8 cellular contexts compared by ENCODE assay signal in genomic region chr11:60130496-60130895, GRCh38. TPM values are rescaled to one million over a fixed set of nuclear protein-coding genes. Genes with fewer than 3 reads are reported as not detected.
A peak's percentile ranks its signal among the peaks of the same experiment; 100 is the strongest.
DNase-seq lines count a peak whose midpoint lies in the region; ATAC-seq and TF ChIP-seq lines count a peak whose summit lies in the region.

No MANE protein-coding gene starts in this region.

- no peaks in the 10 kb centered on the region for H3K4me1 ChIP-seq in thyroid gland

- intact Hi-C loops in thyroid gland (cut with DNase I): no loop called here

- no peaks in the 10 kb centered on the region for H3K36me3 ChIP-seq in thyroid gland

- TF ChIP-seq POLR2A in thyroid gland (IDR thresholded peaks at IDR 0.05): no peak

- no peak overlapping the region for H3K27ac Mint-ChIP-seq in stimulated activated effector memory CD8-positive, alpha-beta T cell treated with anti-CD3 and anti-CD28 coated beads, Interleukin-12 subunit alpha, Interleukin-12 subunit beta, amount 100 ng/mL, for 72 hours

- no peaks in the 10 kb centered on the region for H3K4me1 Mint-ChIP-seq in stimulated activated effector memory CD8-positive, alpha-beta T cell treated with anti-CD3 and anti-CD28 coated beads, Interleukin-12 subunit alpha, Interleukin-12 subunit beta, amount 100 ng/mL, for 72 hours

- TF ChIP-seq CTCF in thyroid gland (IDR thresholded peaks at IDR 0.05): no peak

- peak; percentile 30 for DNase-seq in Daoy (ENCODE audit: low read depth)
- DNase-seq in RPMI7951 (ENCODE audit: low read depth): peak; percentile 18
- peak; percentile 22 for DNase-seq in glomerular endothelial cell (ENCODE audit: extremely low read depth, low read depth, low spot score)
- DNase-seq in stimulated activated effector memory CD8-positive, alpha-beta T cell treated with anti-CD3 and anti-CD28 coated beads, Interleukin-12 subunit alpha, Interleukin-12 subunit beta, amount 100 ng/mL, for 72 hours (ENCODE audit: low spot score in 2 of 2): no peak
- DNase-seq in NK-92 (lab: John Stamatoyannopoulos, UW; ENCODE audit: unreplicated experiment): no peak
- DNase-seq in thyroid gland: no peak

- H3K27ac ChIP-seq in thyroid gland: no peak overlapping the region

- H3K36me3 Mint-ChIP-seq in stimulated activated effector memory CD8-positive, alpha-beta T cell treated with anti-CD3 and anti-CD28 coated beads, Interleukin-12 subunit alpha, Interleukin-12 subunit beta, amount 100 ng/mL, for 72 hours: no peaks in the 10 kb centered on the region

- no peaks in the 10 kb centered on the region for H3K27me3 ChIP-seq in thyroid gland

- H3K4me3 ChIP-seq in thyroid gland (replicated peaks in 1 of 3): no peak overlapping the region

- H3K4me3 Mint-ChIP-seq in stimulated activated effector memory CD8-positive, alpha-beta T cell treated with anti-CD3 and anti-CD28 coated beads, Interleukin-12 subunit alpha, Interleukin-12 subunit beta, amount 100 ng/mL, for 72 hours: no peak overlapping the region

- H3K9me3 Mint-ChIP-seq in stimulated activated effector memory CD8-positive, alpha-beta T cell treated with anti-CD3 and anti-CD28 coated beads, Interleukin-12 subunit alpha, Interleukin-12 subunit beta, amount 100 ng/mL, for 72 hours: no peaks in the 10 kb centered on the region

- no peaks in the 10 kb centered on the region for H3K9me3 ChIP-seq in thyroid gland

- ATAC-seq in HG03565 (IDR thresholded peaks at IDR 0.05; ENCODE audit: unreplicated experiment): peak; percentile 60
- ATAC-seq in stimulated activated effector memory CD8-positive, alpha-beta T cell treated with anti-CD3 and anti-CD28 coated beads, Interleukin-12 subunit alpha, Interleukin-12 subunit beta, amount 100 ng/mL, for 72 hours: peak; percentile 43
- ATAC-seq in HG03039 (IDR thresholded peaks at IDR 0.05; ENCODE audit: unreplicated experiment): no peak

RNA-seq across cellular contexts. Expression of gene MS4A2, which starts 42.0 kb away (rescaled TPM):
- total RNA-seq in Daoy (2014; rRNA removed; shearing (Covaris generic)): not detected in 2 replicates
- total RNA-seq in RPMI7951 (2014; rRNA removed; shearing (Covaris generic)): not detected in 2 replicates
- total RNA-seq in glomerular endothelial cell (not detected in 2 replicates), thyroid gland (under 1 TPM in 3 of 4 donors, not detected in 1; 0.33 to 0.96 (median 0.39) TPM)

RNA-seq across cellular contexts. Expression of gene MS4A6A, which starts 52.4 kb away (rescaled TPM):
- not detected in 2 replicates for total RNA-seq in Daoy (2014; rRNA removed; shearing (Covaris generic))
- not detected in 2 replicates for total RNA-seq in RPMI7951 (2014; rRNA removed; shearing (Covaris generic))
- 2.9 and 7.5 TPM in 2 replicates for total RNA-seq in glomerular endothelial cell
- 10 to 100 TPM; 12.1 to 51.6 (median 36.9) TPM for total RNA-seq in thyroid gland

Comparison
In these comparisons a context has a peak if more than half of its experiments do, and no peak if none do; other contexts are left out.
1. DNase-seq: peak in Daoy (single experiment), RPMI7951 (single experiment) and glomerular endothelial cell (single experiment); none in stimulated activated effector memory CD8-positive, alpha-beta T cell treated with anti-CD3 and anti-CD28 coated beads, Interleukin-12 subunit alpha, Interleukin-12 subunit beta, amount 100 ng/mL, for 72 hours (0 of 2), NK-92 (single experiment) and thyroid gland (0 of 2).